8 cellular contexts compared by ENCODE assay signal in genomic region chr2:42102606-42103450, GRCh38. TPM values are rescaled to one million over a fixed set of nuclear protein-coding genes. Genes with fewer than 3 reads are reported as not detected.
DNase-seq lines count a peak whose midpoint lies in the region; ATAC-seq and TF ChIP-seq lines count a peak whose summit lies in the region.

No MANE protein-coding gene starts in this region.

- TF ChIP-seq CTCF in tibial nerve (IDR thresholded peaks at IDR 0.05) = no peak

- H3K9me3 ChIP-seq in NT2/D1 (ENCODE audit: insufficient read depth, low read length) = peaks cover 14% of the 10 kb centered on the region; the same call in 1 of the 2 replicates
- peaks cover 0 to 6% (median 0%) of the 10 kb centered on the region in 4 donors for H3K9me3 ChIP-seq in tibial nerve

- no peaks in the 10 kb centered on the region for H3K4me1 ChIP-seq in NT2/D1 (ENCODE audit: insufficient read depth, insufficient read length)
- H3K4me1 ChIP-seq in tibial nerve = peaks cover 0 to 51% (median 37%) of the 10 kb centered on the region in 4 donors

- ATAC-seq in central memory CD8-positive, alpha-beta T cell (replicated peaks; ENCODE audit: extremely low read depth, poor library complexity, severe bottlenecking) = no peak
- no peak for ATAC-seq in memory B cell (ENCODE audit: low read depth)
- no peak for ATAC-seq in esophagus mucosa

- TF ChIP-seq POLR2A in tibial nerve (IDR thresholded peaks at IDR 0.05) = no peak

- H3K36me3 Mint-ChIP-seq in central memory CD8-positive, alpha-beta T cell (ENCODE audit: insufficient read depth) = peaks cover 31% of the 10 kb centered on the region
- H3K36me3 Mint-ChIP-seq in memory B cell = no peaks in the 10 kb centered on the region

- DNase-seq in activated T-cell treated with anti-CD3 and anti-CD28 coated beads for 48 hours (ENCODE audit: low read depth) (peak; percentile 36), activated T-cell treated with anti-CD3 and anti-CD28 coated beads for 4 hours (no peak), NT2/D1 (ENCODE audit: low read depth, low spot score) (peak; percentile 96), memory B cell (ENCODE audit: low spot score in 2 of 2) (no peak), tibial nerve (ENCODE audit: low spot score in 2 of 2) (no peak), SIG-M5 (lab: John Stamatoyannopoulos, UW) (no peak)
- DNase-seq in central memory CD8-positive, alpha-beta T cell (ENCODE audit: low spot score in 2 of 2) = no peak

- H3K4me3 Mint-ChIP-seq in central memory CD8-positive, alpha-beta T cell = peak overlapping the region; percentile 85
- H3K4me3 Mint-ChIP-seq in memory B cell = peak overlapping the region; percentile 87

- peaks cover 35% of the 10 kb centered on the region for H3K4me1 Mint-ChIP-seq in central memory CD8-positive, alpha-beta T cell
- peaks cover 48% of the 10 kb centered on the region for H3K4me1 Mint-ChIP-seq in memory B cell

- no peak for TF ChIP-seq EP300 in tibial nerve (IDR thresholded peaks at IDR 0.05)

- H3K4me3 ChIP-seq in NT2/D1 (ENCODE audit: insufficient read length, low read depth) (no peak overlapping the region), tibial nerve (peak overlapping the region; percentile 41 to 55 (median 48))

- H3K27ac ChIP-seq in tibial nerve = peak overlapping the region; percentile 65 to 89 (median 83)

- H3K27ac Mint-ChIP-seq in central memory CD8-positive, alpha-beta T cell (ENCODE audit: low read depth) = no peak overlapping the region
- no peak overlapping the region for H3K27ac Mint-ChIP-seq in memory B cell

- H3K9ac ChIP-seq in NT2/D1 (ENCODE audit: insufficient read length, low read depth) = peak overlapping the region; percentile 70

- no peaks in the 10 kb centered on the region for H3K27me3 Mint-ChIP-seq in central memory CD8-positive, alpha-beta T cell
- H3K27me3 Mint-ChIP-seq in memory B cell = no peaks in the 10 kb centered on the region

- peaks cover 7% of the 10 kb centered on the region for H3K9me3 Mint-ChIP-seq in central memory CD8-positive, alpha-beta T cell
- peaks cover 1% of the 10 kb centered on the region for H3K9me3 Mint-ChIP-seq in memory B cell

- 40 to 42% methylated on average over 24 of the region's 25 CpGs for WGBS in tibial nerve, 2 donors

- H3K36me3 ChIP-seq in NT2/D1 (ENCODE audit: insufficient read depth, insufficient read length, low read length) (no peaks in the 10 kb centered on the region), tibial nerve (no peaks in the 10 kb centered on the region)

- H3K27me3 ChIP-seq in NT2/D1 (ENCODE audit: insufficient read depth, insufficient read length) (peaks cover 36% of the 10 kb centered on the region), tibial nerve (no peaks in the 10 kb centered on the region)

RNA-seq across cellular contexts. Expression of gene PKDCC, which starts 55.0 kb away (rescaled TPM):
- total RNA-seq in tibial nerve = 100 to 1,000 TPM; 155 to 328 (median 200) TPM
- total RNA-seq in esophagus mucosa = 1.8 TPM

Comparison
In these comparisons a context has a peak if more than half of its experiments do, and no peak if none do; other contexts are left out.
1. DNase-seq: peak in activated T-cell treated with anti-CD3 and anti-CD28 coated beads for 48 hours (single experiment) and NT2/D1 (single experiment); none in activated T-cell treated with anti-CD3 and anti-CD28 coated beads for 4 hours (single experiment), central memory CD8-positive, alpha-beta T cell (0 of 2), memory B cell (0 of 2), tibial nerve (0 of 2) and SIG-M5 (single experiment).
2. RNA of gene PKDCC, which starts 55.0 kb away (total RNA-seq): 155 to 328 TPM in tibial nerve; 1.8 TPM in esophagus mucosa (single experiment); every median in the first group is over 10 times any median in the second.